Comparison of ENCODE assay signal across 16 cellular contexts in the genomic region with DNA sequence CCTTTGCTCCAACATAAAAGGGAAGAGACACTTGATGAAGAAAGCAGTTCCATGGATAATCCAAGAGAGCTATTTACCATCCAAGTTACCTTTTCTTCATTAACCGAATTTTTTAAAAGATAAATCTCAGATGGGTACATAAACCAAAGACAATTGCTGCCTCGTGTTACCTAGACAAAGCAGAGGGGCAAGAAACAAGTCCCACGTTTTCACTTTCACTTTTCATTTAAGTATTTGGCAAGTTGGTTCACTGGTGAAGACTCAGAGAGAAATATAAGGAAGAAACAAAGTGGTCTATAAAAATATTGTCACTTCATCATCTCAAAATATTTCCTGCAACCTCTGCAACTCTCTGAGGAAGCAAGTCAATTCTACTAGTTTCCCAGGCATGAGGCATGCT.
"Had no signal": no experiment of that assay in that cellular context is flagged by ENCODE, and none has a peak within 500 bp of the region (broad histone marks: within the 10 kb centered on the region; RNA-seq: fewer than 3 reads in every experiment).

No MANE protein-coding gene starts in this region.

- H3K4me3 Mint-ChIP-seq: activated naive CD4-positive, alpha-beta T cell treated with anti-CD3 and anti-CD28 coated beads, Interleukin-2, amount 50 U/mL, for 24 hours; brain; central memory CD8-positive, alpha-beta T cell had no signal

- H3K36me3 Mint-ChIP-seq: activated naive CD4-positive, alpha-beta T cell treated with anti-CD3 and anti-CD28 coated beads, Interleukin-2, amount 50 U/mL, for 24 hours; brain had no signal

- H3K27me3 ChIP-seq: pancreas, stomach, thyroid gland, uterus had no signal

- H3K4me3 ChIP-seq: lung, pancreas, stomach, thyroid gland, uterus had no signal

- H3K36me3 ChIP-seq: pancreas, stomach, thyroid gland, uterus had no signal

- ATAC-seq: effector memory CD8-positive, alpha-beta T cell; pancreas had no signal

- H3K4me1 ChIP-seq: pancreas, stomach, thyroid gland, uterus had no signal

- H3K27me3 Mint-ChIP-seq: activated naive CD4-positive, alpha-beta T cell treated with anti-CD3 and anti-CD28 coated beads, Interleukin-2, amount 50 U/mL, for 24 hours; central memory CD8-positive, alpha-beta T cell; effector memory CD8-positive, alpha-beta T cell had no signal

- H3K27ac Mint-ChIP-seq: activated naive CD4-positive, alpha-beta T cell treated with anti-CD3 and anti-CD28 coated beads, Interleukin-2, amount 50 U/mL, for 24 hours; brain; effector memory CD8-positive, alpha-beta T cell had no signal

- H3K4me1 Mint-ChIP-seq: activated naive CD4-positive, alpha-beta T cell treated with anti-CD3 and anti-CD28 coated beads, Interleukin-2, amount 50 U/mL, for 24 hours; brain; central memory CD8-positive, alpha-beta T cell had no signal

- DNase-seq: activated effector memory CD4-positive, alpha-beta T cell treated with Interleukin-2 at 50 U/mL for 16 hours; amygdala; effector memory CD8-positive, alpha-beta T cell; erythroblast; hypothalamus; midbrain; pancreas; stimulated activated CD4-positive, alpha-beta T cell treated with anti-CD3 and anti-CD28 coated beads, Interleukin-15, amount 100 ng/mL, for 24 hours; stimulated activated CD4-positive, alpha-beta T cell treated with anti-CD3 and anti-CD28 coated beads, Interleukin-4, amount 100 ng/mL, for 4 hours; stomach; thyroid gland; uterus had no signal

- H3K9me3 Mint-ChIP-seq: activated naive CD4-positive, alpha-beta T cell treated with anti-CD3 and anti-CD28 coated beads, Interleukin-2, amount 50 U/mL, for 24 hours; brain; central memory CD8-positive, alpha-beta T cell; effector memory CD8-positive, alpha-beta T cell had no signal

- H3K27ac ChIP-seq: pancreas, stomach, thyroid gland, uterus had no signal

- H3K9me3 ChIP-seq: pancreas, thyroid gland had no signal
